Comparison of ENCODE assay signal across 8 cellular contexts in the genomic region with DNA sequence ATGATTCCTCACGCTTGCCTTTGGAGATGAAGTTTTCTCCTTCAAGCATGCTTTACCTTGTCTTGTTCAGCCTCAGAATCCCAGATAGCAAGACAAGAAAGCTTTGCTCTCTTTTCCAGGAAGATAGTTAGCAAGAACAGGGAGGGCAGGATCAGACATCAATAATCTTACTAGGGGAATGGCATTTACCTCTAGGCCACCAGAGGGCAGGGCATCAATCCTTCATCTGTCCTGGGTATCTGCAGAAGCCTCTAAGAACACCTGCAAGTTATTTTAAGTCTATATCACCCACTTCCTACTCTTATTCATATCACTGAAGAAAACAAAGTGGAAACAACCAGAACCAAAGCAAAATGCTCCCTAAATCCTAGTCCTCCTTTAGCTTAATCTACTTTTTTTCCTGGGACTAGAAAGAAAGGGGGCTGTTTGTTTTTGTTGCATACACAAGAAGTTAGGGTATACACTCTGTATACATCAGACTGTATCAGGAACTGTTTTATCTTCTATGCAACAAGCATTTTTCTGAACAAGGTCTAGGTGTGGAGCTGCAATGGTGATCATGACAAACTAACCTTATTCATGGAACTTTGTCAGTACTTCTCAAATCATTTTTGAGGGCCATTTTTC.
DNase-seq lines count a peak whose midpoint lies in the region; ATAC-seq and TF ChIP-seq lines count a peak whose summit lies in the region.

No MANE protein-coding gene starts in this region.

- no peaks in the 10 kb centered on the region for H3K4me1 ChIP-seq in SK-N-SH (ENCODE audit: control insufficient read depth in 1 of 2, insufficient read depth in 2 of 2, low read depth in 1 of 2, low read length in 1 of 2)

- H3K27ac ChIP-seq in SK-N-SH (ENCODE audit: low read depth in 2 of 2, low read length in 1 of 2) = no peak overlapping the region

- TF ChIP-seq EP300 in SK-N-SH (IDR thresholded peaks at IDR 0.05; ENCODE audit: borderline replicate concordance in 1 of 2, low read depth in 1 of 2, low read length in 1 of 2) = no peak

- H3K36me3 ChIP-seq in SK-N-SH (replicated peaks in 1 of 2; ENCODE audit: control insufficient read depth in 1 of 2, insufficient read depth in 2 of 2, low read length in 1 of 2) = no peaks in the 10 kb centered on the region

- no peak overlapping the region for H3K9ac ChIP-seq in SK-N-SH

- H3K4me3 ChIP-seq in SK-N-SH (ENCODE audit: low read depth in 2 of 2, low read length in 1 of 2) = no peak overlapping the region

- DNase-seq in AML-193 (lab: John Stamatoyannopoulos, UW) (peak; percentile 24 to 37), HT1080 (ENCODE audit: low read depth) (peak; percentile 48), SK-N-SH (peak; percentile 5), kidney glomerular epithelial cell (lab: John Stamatoyannopoulos, UW) (peak; percentile 17), middle frontal gyrus (ENCODE audit: extremely low spot score, low spot score) (no peak)
- DNase-seq in effector CD8-positive, alpha-beta T cell (lab: John Stamatoyannopoulos, UW) = no peak

- no peaks in the 10 kb centered on the region for H3F3A ChIP-seq in SK-N-SH (replicated peaks; ENCODE audit: insufficient read depth)

- CTCF ChIA-PET in SK-N-SH (lab: Yijun Ruan, JAX) = interaction anchor here (0.6 to 1.6 kb wide), 11 partner anchors 13 to 1439 kb away, joined by 3 to 5 read pairs (median 3); no protein-coding TSS in a partner anchor

- POLR2A ChIA-PET in SK-N-SH (lab: Yijun Ruan, JAX) = no interaction called here

- H3K4me2 ChIP-seq in SK-N-SH = no peak overlapping the region

- ATAC-seq in GM19023 (IDR thresholded peaks at IDR 0.05; ENCODE audit: unreplicated experiment) (peak; percentile 50), HG03135 (IDR thresholded peaks at IDR 0.05; ENCODE audit: unreplicated experiment) (no peak)

- TF ChIP-seq RAD21 in SK-N-SH (IDR thresholded peaks at IDR 0.05; ENCODE audit: low read length) = peak; percentile 60

- no peaks in the 10 kb centered on the region for H3K79me2 ChIP-seq in SK-N-SH (ENCODE audit: insufficient read depth)

- no peaks in the 10 kb centered on the region for H3K9me2 ChIP-seq in SK-N-SH

- no peaks in the 10 kb centered on the region for H4K20me1 ChIP-seq in SK-N-SH (ENCODE audit: insufficient read depth)

- no peaks in the 10 kb centered on the region for H3K9me3 ChIP-seq in SK-N-SH

- H3K27me3 ChIP-seq in SK-N-SH (ENCODE audit: insufficient read depth) = no peaks in the 10 kb centered on the region

- no peak overlapping the region for H2AFZ ChIP-seq in SK-N-SH (ENCODE audit: low read depth)

- TF ChIP-seq CTCF in SK-N-SH (IDR thresholded peaks at IDR 0.05) = peak; percentile 66

- WGBS in SK-N-SH (ENCODE audit: low lambda C conversion rate) = 21% methylated on average over 1 of the region's 1 CpG

TF ChIP-seq in SK-N-SH, 30 proteins besides CTCF, POLR2A, EP300 and RAD21:
- TF ChIP-seq SMC3 (IDR thresholded peaks at IDR 0.05; ENCODE audit: low read depth, low read length) = peak; percentile 49
- TF ChIP-seq POLR2AphosphoS5 (IDR thresholded peaks at IDR 0.05; ENCODE audit: low read depth, low read length) = no peak
- no peak for TF ChIP-seq NFIC (IDR thresholded peaks at IDR 0.05; ENCODE audit: borderline replicate concordance)
- TF ChIP-seq EZH2phosphoT487 (IDR thresholded peaks at IDR 0.05; ENCODE audit: borderline replicate concordance, low read depth) = no peak
- TF ChIP-seq, protein P1, sequence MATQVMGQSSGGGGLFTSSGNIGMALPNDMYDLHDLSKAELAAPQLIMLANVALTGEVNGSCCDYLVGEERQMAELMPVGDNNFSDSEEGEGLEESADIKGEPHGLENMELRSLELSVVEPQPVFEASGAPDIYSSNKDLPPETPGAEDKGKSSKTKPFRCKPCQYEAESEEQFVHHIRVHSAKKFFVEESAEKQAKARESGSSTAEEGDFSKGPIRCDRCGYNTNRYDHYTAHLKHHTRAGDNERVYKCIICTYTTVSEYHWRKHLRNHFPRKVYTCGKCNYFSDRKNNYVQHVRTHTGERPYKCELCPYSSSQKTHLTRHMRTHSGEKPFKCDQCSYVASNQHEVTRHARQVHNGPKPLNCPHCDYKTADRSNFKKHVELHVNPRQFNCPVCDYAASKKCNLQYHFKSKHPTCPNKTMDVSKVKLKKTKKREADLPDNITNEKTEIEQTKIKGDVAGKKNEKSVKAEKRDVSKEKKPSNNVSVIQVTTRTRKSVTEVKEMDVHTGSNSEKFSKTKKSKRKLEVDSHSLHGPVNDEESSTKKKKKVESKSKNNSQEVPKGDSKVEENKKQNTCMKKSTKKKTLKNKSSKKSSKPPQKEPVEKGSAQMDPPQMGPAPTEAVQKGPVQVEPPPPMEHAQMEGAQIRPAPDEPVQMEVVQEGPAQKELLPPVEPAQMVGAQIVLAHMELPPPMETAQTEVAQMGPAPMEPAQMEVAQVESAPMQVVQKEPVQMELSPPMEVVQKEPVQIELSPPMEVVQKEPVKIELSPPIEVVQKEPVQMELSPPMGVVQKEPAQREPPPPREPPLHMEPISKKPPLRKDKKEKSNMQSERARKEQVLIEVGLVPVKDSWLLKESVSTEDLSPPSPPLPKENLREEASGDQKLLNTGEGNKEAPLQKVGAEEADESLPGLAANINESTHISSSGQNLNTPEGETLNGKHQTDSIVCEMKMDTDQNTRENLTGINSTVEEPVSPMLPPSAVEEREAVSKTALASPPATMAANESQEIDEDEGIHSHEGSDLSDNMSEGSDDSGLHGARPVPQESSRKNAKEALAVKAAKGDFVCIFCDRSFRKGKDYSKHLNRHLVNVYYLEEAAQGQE (IDR thresholded peaks at IDR 0.05; ENCODE audit: low read depth, low read length) = no peak
- TF ChIP-seq RXRA (IDR thresholded peaks at IDR 0.05; ENCODE audit: borderline replicate concordance, low read depth) = no peak

Comparison
In these comparisons a context has a peak if more than half of its experiments do, and no peak if none do; other contexts are left out.
1. DNase-seq: peak in AML-193 (2 of 2), HT1080 (single experiment), SK-N-SH (single experiment) and kidney glomerular epithelial cell (single experiment); none in effector CD8-positive, alpha-beta T cell (single experiment) and middle frontal gyrus (single experiment).